In the genomic region with DNA sequence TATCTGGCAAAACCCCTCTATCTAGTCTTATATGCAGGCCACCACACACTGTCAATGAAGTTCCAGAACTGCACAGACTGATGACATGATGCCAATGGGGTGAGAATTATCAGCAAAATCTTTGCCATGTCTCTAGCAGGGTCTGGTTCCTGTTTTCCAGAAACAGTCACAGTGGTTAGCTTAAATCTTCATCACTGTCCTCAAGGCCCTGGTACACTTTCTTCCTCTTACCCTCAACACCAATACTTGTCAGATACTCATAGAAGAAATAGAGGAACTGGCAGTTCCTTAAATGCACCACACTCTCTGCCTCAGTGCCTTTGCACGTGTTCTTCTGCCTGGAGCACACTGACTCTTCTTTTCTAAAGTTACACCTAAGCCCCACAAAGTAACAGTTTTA, we compare ENCODE assay signal across 19 cellular contexts.
A peak's percentile ranks its signal among the peaks of the same experiment; 100 is the strongest.
DNase-seq lines count a peak whose midpoint lies in the region; ATAC-seq, FAIRE-seq and TF ChIP-seq lines count a peak whose summit lies in the region.
"Had no signal": no experiment of that assay in that cellular context is flagged by ENCODE, and none has a peak within 500 bp of the region (broad histone marks: within the 10 kb centered on the region; RNA-seq: fewer than 3 reads in every experiment).

No MANE protein-coding gene starts in this region.

- CTCF ChIA-PET in HepG2 (lab: Yijun Ruan, JAX; ENCODE audit: low intra/inter-chr PET ratio, low total read pairs), result no interaction called here

- POLR2A ChIA-PET in HepG2 (lab: Yijun Ruan, JAX), result no interaction called here

- H3K27ac ChIP-seq in liver (ENCODE audit: low read depth in 1 of 2, low read length in 2 of 2), result no peak overlapping the region
- H3K27ac ChIP-seq in HepG2 (ENCODE audit: extremely low read length, insufficient read depth, low read length), result no peak overlapping the region
- no peak overlapping the region for H3K27ac ChIP-seq in upper lobe of right lung
- H3K27ac ChIP-seq: A549 had no signal

- no peak overlapping the region for H3K9ac ChIP-seq in liver (ENCODE audit: low read depth in 1 of 2, low read length in 2 of 2)
- H3K9ac ChIP-seq in HepG2 (ENCODE audit: insufficient read depth, low read depth, low read length), result no peak overlapping the region

- in situ Hi-C loops in HepG2 (cut with HindIII; ENCODE audit: extremely low pct_ligation_motif_present, low pct_unique_long_range_greater_than_20kb) (loop anchor here (5.0 kb wide), 1 partner anchor 51 kb away; no protein-coding TSS in a partner anchor), HAP-1 (cut with MboI; ENCODE audit: low sequenced_read_pairs) (no loop called here)

- no peak for TF ChIP-seq RAD21 in liver (IDR thresholded peaks at IDR 0.05)
- TF ChIP-seq RAD21 in HepG2 (CRISPR knock-in tag; IDR thresholded peaks at IDR 0.05), result no peak

- no peak for TF ChIP-seq CTCF in liver (IDR thresholded peaks at IDR 0.05; ENCODE audit: low read depth, low read length, missing input control)
- no peak for TF ChIP-seq CTCF in HepG2 (CRISPR knock-in tag; IDR thresholded peaks at IDR 0.05)
- no peak for TF ChIP-seq CTCF in upper lobe of right lung (IDR thresholded peaks at IDR 0.05)

- intact Hi-C loops in HepG2 (cut with micrococcal nuclease; ENCODE audit: unreplicated experiment) (no loop called here), upper lobe of right lung (cut with DNase I) (no loop called here)

- no peak overlapping the region for H3K4me2 ChIP-seq in HepG2 (ENCODE audit: low read depth, low read length)
- H3K4me2 ChIP-seq: A549 had no signal

- H3K27me3 ChIP-seq in liver (ENCODE audit: control insufficient read depth in 4 of 4, insufficient read depth in 4 of 4, low read length in 3 of 4) (no peaks in the 10 kb centered on the region), HepG2 (ENCODE audit: control insufficient read depth in 1 of 2, insufficient read depth in 2 of 2, low read length in 2 of 2) (no peaks in the 10 kb centered on the region), upper lobe of right lung (no peaks in the 10 kb centered on the region), HAP-1 (ENCODE audit: low read depth) (no peaks in the 10 kb centered on the region)
- H3K27me3 ChIP-seq: body of pancreas, MG63 had no signal

- no TSS peak for BruUV-seq in HepG2 (replicated peaks; lab: Mats Ljungman, UMichigan)

- no peak for ATAC-seq in HepG2
- ATAC-seq in upper lobe of right lung, result peak; percentile 92
- ATAC-seq in HG03159 (IDR thresholded peaks at IDR 0.05; ENCODE audit: unreplicated experiment), result no peak
- ATAC-seq: A549, body of pancreas had no signal

- H2AFZ ChIP-seq in HepG2 (ENCODE audit: low read length), result no peak overlapping the region

- H3K4me1 ChIP-seq in liver (ENCODE audit: control insufficient read depth in 4 of 4, insufficient read depth in 4 of 4, low read length in 3 of 4) (no peaks in the 10 kb centered on the region), HepG2 (ENCODE audit: insufficient read depth, low read length) (peaks cover 15% of the 10 kb centered on the region), upper lobe of right lung (peaks cover 9% of the 10 kb centered on the region), HAP-1 (no peaks in the 10 kb centered on the region)
- H3K4me1 ChIP-seq: A549 had no signal

- H3K9me3 ChIP-seq in liver (ENCODE audit: control insufficient read depth in 4 of 4, low read length in 3 of 4) (no peaks in the 10 kb centered on the region), HepG2 (ENCODE audit: low read length) (no peaks in the 10 kb centered on the region), upper lobe of right lung (no peaks in the 10 kb centered on the region), HAP-1 (no peaks in the 10 kb centered on the region)
- H3K9me3 ChIP-seq: A549, body of pancreas, MG63 had no signal

- H3K4me3 ChIP-seq in liver (ENCODE audit: low read depth in 1 of 3, low read length in 3 of 3) (no peak overlapping the region), HepG2 (replicated peaks in 1 of 3; ENCODE audit: insufficient read depth in 1 of 3, low read depth in 2 of 3, low read length in 3 of 3) (no peak overlapping the region), upper lobe of right lung (no peak overlapping the region), HAP-1 (no peak overlapping the region)
- H3K4me3 ChIP-seq: A549, body of pancreas, MG63 had no signal

- no peaks in the 10 kb centered on the region for H4K20me1 ChIP-seq in HepG2 (ENCODE audit: insufficient read depth, low read length)

- TF ChIP-seq EP300 in HepG2 (IDR thresholded peaks at IDR 0.05; ENCODE audit: low read depth in 2 of 2, low read length in 2 of 2), result no peak
- TF ChIP-seq EP300 in HepG2 (CRISPR knock-in tag; IDR thresholded peaks at IDR 0.05; ENCODE audit: borderline replicate concordance), result no peak

- TF ChIP-seq POLR2A in HepG2 (IDR thresholded peaks at IDR 0.05; ENCODE audit: insufficient read depth in 1 of 2, low read depth in 2 of 2, low read length in 2 of 2), result no peak

- no peaks in the 10 kb centered on the region for H3K36me3 ChIP-seq in liver (ENCODE audit: control insufficient read depth in 4 of 4, insufficient read depth in 3 of 4, low read depth in 1 of 4, low read length in 3 of 4)
- no peaks in the 10 kb centered on the region for H3K36me3 ChIP-seq in HepG2 (replicated peaks in 1 of 2; ENCODE audit: control insufficient read depth in 1 of 2, insufficient read depth in 2 of 2, low read length in 2 of 2)
- no peaks in the 10 kb centered on the region for H3K36me3 ChIP-seq in upper lobe of right lung
- no peaks in the 10 kb centered on the region for H3K36me3 ChIP-seq in HAP-1 (replicated peaks)
- H3K36me3 ChIP-seq: MG63 had no signal

- 88% methylated on average over 1 of the region's 1 CpG for WGBS in liver
- WGBS in HepG2 (ENCODE audit: low lambda C conversion rate), result 92% methylated on average over 1 of the region's 1 CpG

- no peaks in the 10 kb centered on the region for H3K79me2 ChIP-seq in HepG2 (ENCODE audit: insufficient read depth, low read length)

- no peak for FAIRE-seq in HepG2 (lab: Jason Lieb, UNC)
- FAIRE-seq: A549 had no signal

- DNase-seq in HepG2 (ENCODE audit: low spot score) (no peak), OCI-M1 (lab: John Stamatoyannopoulos, UW) (peak; percentile 62), globus pallidus (ENCODE audit: low spot score) (peak; percentile 54), upper lobe of right lung (no peak), HAP-1 (ENCODE audit: low spot score in 2 of 2) (no peak), NCI-H2196 (lab: John Stamatoyannopoulos, UW; ENCODE audit: unreplicated experiment) (no peak)
- DNase-seq: activated CD4-positive, alpha-beta T cell treated with anti-CD3 and anti-CD28 coated beads for 1 hour; activated CD8-positive, alpha-beta memory T cell treated with anti-CD3 and anti-CD28 coated beads, Interleukin-2, amount 50 U/mL, for 48 hours; activated naive CD4-positive, alpha-beta T cell treated with anti-CD3 and anti-CD28 coated beads for 36 hours; body of pancreas; COR-L47; effector CD8-positive, alpha-beta T cell; H7; MG63; NCI-H2171 treated with DMSO at 0.1 percent for 48 hours; stimulated activated CD4-positive, alpha-beta T cell treated with anti-CD3 and anti-CD28 coated beads, Interleukin-12 subunit alpha, Interleukin-12 subunit beta, amount 100 ng/mL, for 4 hours had no signal

TF ChIP-seq in liver, 16 proteins besides CTCF, POLR2A, EP300 and RAD21:
- TF ChIP-seq SP1 (IDR thresholded peaks at IDR 0.05) (no peak), MAX (IDR thresholded peaks at IDR 0.05) (peak; percentile 33)

TF ChIP-seq in HepG2, 621 proteins besides CTCF, POLR2A, EP300 and RAD21:
- TF ChIP-seq FOXO4 (CRISPR knock-in tag; conservative IDR thresholded peaks at IDR 0.05) (no peak), CC2D1A (CRISPR knock-in tag; IDR thresholded peaks at IDR 0.05) (no peak), SRSF9 (IDR thresholded peaks at IDR 0.05; ENCODE audit: borderline replicate concordance, insufficient read depth, low read depth, low read length, poor library complexity, severe bottlenecking) (no peak), SMYD3 (CRISPR knock-in tag; IDR thresholded peaks at IDR 0.05) (no peak), ZNF274 (CRISPR knock-in tag; IDR thresholded peaks at IDR 0.05) (no peak), ZC3H4 (CRISPR knock-in tag; IDR thresholded peaks at IDR 0.05; ENCODE audit: borderline replicate concordance) (no peak), ATF1 (CRISPR knock-in tag; IDR thresholded peaks at IDR 0.05) (no peak), ZNF256 (CRISPR knock-in tag; conservative IDR thresholded peaks at IDR 0.05) (no peak), ZNF225 (CRISPR knock-in tag; IDR thresholded peaks at IDR 0.05) (no peak), ZNF230 (CRISPR knock-in tag; IDR thresholded peaks at IDR 0.05) (no peak), TBL1XR1 (IDR thresholded peaks at IDR 0.05; ENCODE audit: borderline replicate concordance, low read length, partially characterized antibody) (no peak), ZSCAN12 (CRISPR knock-in tag; IDR thresholded peaks at IDR 0.05) (no peak), ZNF781 (CRISPR knock-in tag; IDR thresholded peaks at IDR 0.05; ENCODE audit: borderline replicate concordance, not compliant biosample characterization) (no peak), ZMYM3 (CRISPR knock-in tag; IDR thresholded peaks at IDR 0.05) (no peak), NCOR1 (IDR thresholded peaks at IDR 0.05; ENCODE audit: borderline replicate concordance, low read length) (no peak)

Comparison
In these comparisons a context has a peak if more than half of its experiments do, and no peak if none do; other contexts are left out.
1. DNase-seq: peak in OCI-M1 (single experiment) and globus pallidus (single experiment); none in HepG2 (single experiment), upper lobe of right lung (single experiment), HAP-1 (0 of 2) and NCI-H2196 (single experiment).